16 cellular contexts compared by ENCODE assay signal in the genomic region with DNA sequence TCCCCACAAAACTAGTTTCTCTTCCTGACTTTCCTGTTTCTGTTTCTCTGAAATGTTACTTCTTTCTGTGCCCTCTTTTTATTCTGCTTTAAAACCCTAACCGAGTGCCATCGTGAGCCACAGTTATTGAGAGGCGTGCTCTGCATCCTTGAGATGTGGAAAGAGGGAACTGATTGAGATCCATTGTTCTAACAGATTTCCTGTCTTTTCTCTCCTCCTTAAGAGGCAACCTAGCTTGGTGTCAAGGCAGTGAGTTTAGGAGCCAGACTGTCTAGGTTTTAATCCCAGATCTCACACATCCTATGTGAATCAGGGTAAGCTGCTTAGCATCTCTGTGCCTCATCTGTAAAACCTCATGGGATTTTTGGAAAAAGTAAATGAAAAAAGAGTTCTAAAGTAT. TPM values are rescaled to one million over a fixed set of nuclear protein-coding genes. Genes with fewer than 3 reads are reported as not detected.
DNase-seq lines count a peak whose midpoint lies in the region; ATAC-seq and TF ChIP-seq lines count a peak whose summit lies in the region.
"Had no signal": no experiment of that assay in that cellular context is flagged by ENCODE, and none has a peak within 500 bp of the region (broad histone marks: within the 10 kb centered on the region; RNA-seq: fewer than 3 reads in every experiment).

No MANE protein-coding gene starts in this region.

- peaks cover 78% of the 10 kb centered on the region for H3K4me1 Mint-ChIP-seq in activated CD4-positive, alpha-beta memory T cell treated with anti-CD3 and anti-CD28 coated beads for 36 hours (ENCODE audit: low read depth)
- H3K4me1 Mint-ChIP-seq in activated CD4-positive, alpha-beta memory T cell treated with anti-CD3 and anti-CD28 coated beads, Interleukin-2, amount 10 ng/mL, durations not matched to agents 7 days and 5 days: peaks cover 67% of the 10 kb centered on the region
- peaks cover 37% of the 10 kb centered on the region for H3K4me1 Mint-ChIP-seq in endodermal cell

- no peak for TF ChIP-seq CTCF in endodermal cell (conservative IDR thresholded peaks at IDR 0.05)

- peaks cover 66% of the 10 kb centered on the region for H3K36me3 ChIP-seq in endodermal cell (ENCODE audit: control insufficient read depth, insufficient read depth, low read length)

- H3K9me3 ChIP-seq in endodermal cell (ENCODE audit: control insufficient read depth, low read length): no peaks in the 10 kb centered on the region
- H3K9me3 ChIP-seq: SJCRH30, vagina had no signal

- H3K9me3 Mint-ChIP-seq in activated CD4-positive, alpha-beta memory T cell treated with anti-CD3 and anti-CD28 coated beads for 36 hours: no peaks in the 10 kb centered on the region
- peaks cover 2% of the 10 kb centered on the region for H3K9me3 Mint-ChIP-seq in activated CD4-positive, alpha-beta memory T cell treated with anti-CD3 and anti-CD28 coated beads, Interleukin-2, amount 10 ng/mL, durations not matched to agents 7 days and 5 days
- H3K9me3 Mint-ChIP-seq in endodermal cell: no peaks in the 10 kb centered on the region
- H3K9me3 Mint-ChIP-seq: T-helper 1 cell treated with Interleukin-12 subunit alpha and Interleukin-12 subunit beta and Interleukin-4 antibody, amounts not matched to agents 30 μg/mL and 1 μg/mL, for 36 hours had no signal

- no peak for DNase-seq in activated CD4-positive, alpha-beta memory T cell treated with anti-CD3 and anti-CD28 coated beads for 36 hours
- DNase-seq in activated CD4-positive, alpha-beta memory T cell treated with anti-CD3 and anti-CD28 coated beads, Interleukin-2, amount 10 ng/mL, durations not matched to agents 7 days and 5 days: no peak
- DNase-seq in NCI-H82 (lab: John Stamatoyannopoulos, UW): peak; percentile 96
- DNase-seq in endodermal cell: no peak
- DNase-seq in pons (ENCODE audit: low spot score): peak; percentile 68
- no peak for DNase-seq in activated CD4-positive, CD25-positive, alpha-beta regulatory T cell (lab: John Stamatoyannopoulos, UW)
- no peak for DNase-seq in NCI-H774 (lab: John Stamatoyannopoulos, UW)
- DNase-seq: aorta; cerebellar nuclear complex; SJCRH30; stimulated activated CD4-positive, alpha-beta T cell treated with anti-CD3 and anti-CD28 coated beads, Interleukin-2, amount 100 ng/mL, for 48 hours had no signal

- CTCF ChIA-PET in activated CD4-positive, alpha-beta memory T cell treated with anti-CD3 and anti-CD28 coated beads for 36 hours (lab: Charles Lee): interaction anchor here (1.4 to 9.4 kb wide), 2 partner anchors 120 to 215 kb away, joined by 3 to 172 read pairs; no protein-coding TSS in a partner anchor
- CTCF ChIA-PET in activated CD4-positive, alpha-beta memory T cell treated with anti-CD3 and anti-CD28 coated beads, Interleukin-2, amount 10 ng/mL, durations not matched to agents 7 days and 5 days (lab: Charles Lee): interaction anchor here (1.3 to 1.9 kb wide), 2 partner anchors 124 to 192 kb away, joined by 4 to 8 read pairs; no protein-coding TSS in a partner anchor

- H3K27ac Mint-ChIP-seq in activated CD4-positive, alpha-beta memory T cell treated with anti-CD3 and anti-CD28 coated beads for 36 hours: peak overlapping the region; percentile 10
- no peak overlapping the region for H3K27ac Mint-ChIP-seq in activated CD4-positive, alpha-beta memory T cell treated with anti-CD3 and anti-CD28 coated beads, Interleukin-2, amount 10 ng/mL, durations not matched to agents 7 days and 5 days
- H3K27ac Mint-ChIP-seq in endodermal cell: peak overlapping the region; percentile 17
- H3K27ac Mint-ChIP-seq: B cell; T-helper 1 cell treated with Interleukin-12 subunit alpha and Interleukin-12 subunit beta and Interleukin-4 antibody, amounts not matched to agents 30 μg/mL and 1 μg/mL, for 36 hours had no signal

- WGBS in endodermal cell (ENCODE audit: insufficient coverage in 1 of 2, insufficient read length in 1 of 2), 2 experiments: 93 to 94% methylated on average over 3 of the region's 3 CpGs

- no peaks in the 10 kb centered on the region for H3K27me3 Mint-ChIP-seq in activated CD4-positive, alpha-beta memory T cell treated with anti-CD3 and anti-CD28 coated beads for 36 hours
- H3K27me3 Mint-ChIP-seq in activated CD4-positive, alpha-beta memory T cell treated with anti-CD3 and anti-CD28 coated beads, Interleukin-2, amount 10 ng/mL, durations not matched to agents 7 days and 5 days: no peaks in the 10 kb centered on the region
- no peaks in the 10 kb centered on the region for H3K27me3 Mint-ChIP-seq in endodermal cell (ENCODE audit: insufficient read depth)
- H3K27me3 Mint-ChIP-seq: B cell had no signal

- intact Hi-C loops in activated CD4-positive, alpha-beta memory T cell treated with anti-CD3 and anti-CD28 coated beads for 36 hours (cut with micrococcal nuclease): loop anchor here (10.0 kb wide), 1 partner anchor 556 kb away; a partner anchor contains a TSS

- no peaks in the 10 kb centered on the region for H3K27me3 ChIP-seq in endodermal cell (ENCODE audit: control insufficient read depth, insufficient read depth, low read length, poor library complexity, severe bottlenecking)
- H3K27me3 ChIP-seq: SJCRH30, vagina had no signal

- peaks cover 8% of the 10 kb centered on the region for H3K4me1 ChIP-seq in endodermal cell (ENCODE audit: control insufficient read depth, insufficient read depth, low read length)
- H3K4me1 ChIP-seq: SJCRH30, vagina had no signal

- peak overlapping the region; percentile 4 for H3K27ac ChIP-seq in endodermal cell (ENCODE audit: low read depth, low read length)
- H3K27ac ChIP-seq: SJCRH30, vagina, VCaP had no signal

- H3K4me3 ChIP-seq in endodermal cell (ENCODE audit: low read length): peak overlapping the region; percentile 3
- H3K4me3 ChIP-seq: SJCRH30, vagina had no signal

- peaks cover 69% of the 10 kb centered on the region for H3K36me3 Mint-ChIP-seq in activated CD4-positive, alpha-beta memory T cell treated with anti-CD3 and anti-CD28 coated beads for 36 hours
- peaks cover 79% of the 10 kb centered on the region for H3K36me3 Mint-ChIP-seq in activated CD4-positive, alpha-beta memory T cell treated with anti-CD3 and anti-CD28 coated beads, Interleukin-2, amount 10 ng/mL, durations not matched to agents 7 days and 5 days (ENCODE audit: low read depth)
- H3K36me3 Mint-ChIP-seq in endodermal cell (ENCODE audit: low read depth): peaks cover 40% of the 10 kb centered on the region

- H3K9ac ChIP-seq in endodermal cell (ENCODE audit: extremely low read depth, low read length, poor library complexity, severe bottlenecking): no peak overlapping the region

- POLR2A ChIA-PET in activated CD4-positive, alpha-beta memory T cell treated with anti-CD3 and anti-CD28 coated beads for 36 hours (lab: Charles Lee): no interaction called here
- POLR2A ChIA-PET in activated CD4-positive, alpha-beta memory T cell treated with anti-CD3 and anti-CD28 coated beads, Interleukin-2, amount 10 ng/mL, durations not matched to agents 7 days and 5 days (lab: Charles Lee): interaction anchor here (0.9 to 1.4 kb wide), 4 partner anchors 10 to 116 kb away, joined by 3 read pairs; no protein-coding TSS in a partner anchor

- no peak for ATAC-seq in HG02610 (IDR thresholded peaks at IDR 0.05; ENCODE audit: unreplicated experiment)

- H3K4me3 Mint-ChIP-seq in activated CD4-positive, alpha-beta memory T cell treated with anti-CD3 and anti-CD28 coated beads for 36 hours: no peak overlapping the region
- no peak overlapping the region for H3K4me3 Mint-ChIP-seq in activated CD4-positive, alpha-beta memory T cell treated with anti-CD3 and anti-CD28 coated beads, Interleukin-2, amount 10 ng/mL, durations not matched to agents 7 days and 5 days
- H3K4me3 Mint-ChIP-seq in endodermal cell: no peak overlapping the region
- H3K4me3 Mint-ChIP-seq: B cell; T-helper 1 cell treated with Interleukin-12 subunit alpha and Interleukin-12 subunit beta and Interleukin-4 antibody, amounts not matched to agents 30 μg/mL and 1 μg/mL, for 36 hours had no signal

RNA-seq across cellular contexts. Expression of a gene that starts 57.5 kb away (rescaled TPM):
- 10 to 100 TPM; 59.3 to 59.7 TPM for total RNA-seq in activated CD4-positive, alpha-beta memory T cell treated with anti-CD3 and anti-CD28 coated beads for 36 hours
- 10 to 100 TPM; 39.8 to 40.1 TPM for total RNA-seq in activated CD4-positive, alpha-beta memory T cell treated with anti-CD3 and anti-CD28 coated beads, Interleukin-2, amount 10 ng/mL, durations not matched to agents 7 days and 5 days
- total RNA-seq in endodermal cell: 10 to 100 TPM; 30.6 to 33.0 TPM
- 18.8 TPM for polyA plus RNA-seq in endodermal cell (2013, experiment 1 of 2)
- 20.0 TPM for polyA plus RNA-seq in endodermal cell (2013, experiment 2 of 2)

Comparison
In these comparisons a context has a peak if more than half of its experiments do, and no peak if none do; other contexts are left out.
1. DNase-seq: peak in NCI-H82 (single experiment) and pons (single experiment); none in activated CD4-positive, alpha-beta memory T cell treated with anti-CD3 and anti-CD28 coated beads for 36 hours (single experiment), activated CD4-positive, alpha-beta memory T cell treated with anti-CD3 and anti-CD28 coated beads, Interleukin-2, amount 10 ng/mL, durations not matched to agents 7 days and 5 days (single experiment), endodermal cell (single experiment), activated CD4-positive, CD25-positive, alpha-beta regulatory T cell (0 of 4) and NCI-H774 (single experiment).